ENCODE assay signal across 8 cellular contexts in the genomic region with DNA sequence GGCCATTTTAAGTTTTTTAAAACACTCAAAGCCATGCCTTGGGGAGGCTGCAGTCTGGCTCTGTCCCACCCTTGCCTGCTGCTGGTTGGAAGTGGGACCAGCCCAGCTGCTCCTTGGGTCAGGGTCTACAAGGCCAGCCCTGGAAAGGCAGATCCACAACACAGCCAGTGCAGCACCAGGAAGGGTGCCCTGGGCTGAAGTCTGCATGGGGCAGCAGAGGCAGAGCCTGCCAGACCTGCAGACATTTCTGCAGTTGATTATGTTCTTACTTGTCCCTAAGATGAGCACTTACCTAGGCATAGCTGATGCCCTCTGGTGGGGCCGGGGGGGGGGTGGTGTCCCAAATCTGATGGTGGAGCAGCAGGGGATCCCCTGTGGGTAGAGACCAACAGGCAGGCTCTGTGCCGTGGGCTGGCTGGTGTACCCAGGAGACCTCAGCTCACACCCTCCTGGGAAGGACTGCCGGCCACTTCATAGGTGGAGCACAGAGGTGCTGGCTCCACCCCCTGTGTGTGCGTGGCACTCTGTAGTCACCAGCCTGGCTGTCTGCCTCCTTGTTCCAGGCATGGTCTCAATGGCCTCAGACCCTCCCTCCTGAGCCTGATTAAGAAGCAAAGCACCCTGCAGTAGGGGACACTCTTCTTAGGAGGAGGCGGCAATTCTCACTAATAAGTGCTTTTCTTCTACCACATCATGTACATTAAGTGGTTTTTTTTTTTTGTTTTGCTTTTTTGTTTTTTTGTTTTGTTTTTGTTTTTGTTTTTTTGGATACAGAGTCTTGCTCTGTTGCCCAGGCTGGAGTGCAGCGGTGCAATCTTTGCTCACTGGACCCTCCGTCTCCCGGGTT.
DNase-seq lines count a peak whose midpoint lies in the region; ATAC-seq and TF ChIP-seq lines count a peak whose summit lies in the region.

No MANE protein-coding gene starts in this region.

- no peaks in the 10 kb centered on the region for H3K79me2 ChIP-seq in H9 (ENCODE audit: insufficient read depth, low read length)

- no CpG with 5 or more reads among the region's 8 CpGs for WGBS in H9 (ENCODE audit: extremely low coverage, insufficient read length, low lambda C conversion rate)
- WGBS in neuronal stem cell (ENCODE audit: extremely low coverage in 2 of 2, insufficient read length in 2 of 2, insufficient replicate concordance in 1 of 2), 2 donors, result no CpG with 5 or more reads among the region's 8 CpGs

- H2BK12ac ChIP-seq in H9 (ENCODE audit: insufficient read length, low read depth, low read length), result no peak overlapping the region
- H2BK12ac ChIP-seq in neuronal stem cell (ENCODE audit: low read length), result peak overlapping the region; percentile 16

- H3K4me1 Mint-ChIP-seq in H9, result peaks cover 17 to 24% of the 10 kb centered on the region in 2 experiments

- DNase-seq in NCI-H2196 (lab: John Stamatoyannopoulos, UW; ENCODE audit: unreplicated experiment) (peak; percentile 2), NCI-H2196 treated with DMSO at 0.1 percent for 48 hours (lab: John Stamatoyannopoulos, UW; ENCODE audit: unreplicated experiment) (no peak), H9 (peak; percentile 80), NCI-H69 (lab: John Stamatoyannopoulos, UW) (peak; percentile 89), neuronal stem cell (ENCODE audit: low spot score) (no peak), OCI-M2 (lab: John Stamatoyannopoulos, UW; ENCODE audit: unreplicated experiment) (no peak), omental fat pad (ENCODE audit: low spot score) (no peak), substantia nigra (lab: John Stamatoyannopoulos, UW) (no peak)

- H3K4ac ChIP-seq in H9 (ENCODE audit: low read depth, low read length) (no peak overlapping the region), neuronal stem cell (ENCODE audit: low read length) (no peak overlapping the region)

- H3K14ac ChIP-seq in H9 (ENCODE audit: insufficient read depth, low read length) (no peak overlapping the region), neuronal stem cell (ENCODE audit: low read length) (peak overlapping the region; percentile 76)

- H4K8ac ChIP-seq in H9 (replicated peaks; ENCODE audit: insufficient read length, low read depth, low read length), result no peak overlapping the region
- no peak overlapping the region for H4K8ac ChIP-seq in neuronal stem cell (ENCODE audit: low read depth, low read length)

- no peak overlapping the region for H3K56ac ChIP-seq in H9 (ENCODE audit: insufficient read length, low read depth, low read length)

- ATAC-seq in omental fat pad (ENCODE audit: low FRiP score), result no peak

- H3K23ac ChIP-seq in H9 (ENCODE audit: insufficient read length, low read depth, low read length) (no peak overlapping the region), neuronal stem cell (ENCODE audit: low read depth, low read length, poor library complexity) (peak overlapping the region; percentile 74)

- peaks cover 2 to 3% of the 10 kb centered on the region in 2 experiments; a peak in 2 of 5 replicates for H3K9me3 Mint-ChIP-seq in H9

- H2AK5ac ChIP-seq in H9 (ENCODE audit: insufficient read length, low read length) (no peak overlapping the region), neuronal stem cell (ENCODE audit: low read depth, low read length) (peak overlapping the region; percentile 43)

- peaks cover 0 to 3% (median 0%) of the 10 kb centered on the region in 3 experiments; a peak in 2 of 7 replicates for H3K36me3 Mint-ChIP-seq in H9 (ENCODE audit: insufficient read depth in 1 of 3, low read depth in 3 of 3)

- no peak overlapping the region for H3T11ph ChIP-seq in H9 (ENCODE audit: low read length)

- TF ChIP-seq CTCF in H9 (conservative IDR thresholded peaks at IDR 0.05), result no peak
- TF ChIP-seq CTCF in omental fat pad (IDR thresholded peaks at IDR 0.05), result no peak

- H3K79me1 ChIP-seq in H9 (ENCODE audit: insufficient read depth, low read depth, low read length, poor library complexity, severe bottlenecking) (no peaks in the 10 kb centered on the region), neuronal stem cell (ENCODE audit: low read depth, low read length) (peaks cover 3% of the 10 kb centered on the region)

- peaks cover 11% of the 10 kb centered on the region for H3K27me3 Mint-ChIP-seq in H9 (ENCODE audit: low read depth)

- no peaks in the 10 kb centered on the region for H3K4me1 ChIP-seq in H9 (ENCODE audit: insufficient read depth, low read length)
- no peaks in the 10 kb centered on the region for H3K4me1 ChIP-seq in neuronal stem cell (ENCODE audit: control insufficient read depth in 2 of 2, insufficient read depth in 1 of 2, low read depth in 1 of 2, low read length in 2 of 2)

- H2BK120ac ChIP-seq in H9 (ENCODE audit: low read depth, low read length, poor library complexity, severe bottlenecking), result no peak overlapping the region
- H2BK120ac ChIP-seq in neuronal stem cell (ENCODE audit: low read depth, low read length), result no peak overlapping the region

- H3K18ac ChIP-seq in H9 (ENCODE audit: insufficient read length, low read depth, low read length), result peak overlapping the region; percentile 21
- peak overlapping the region; percentile 92 for H3K18ac ChIP-seq in neuronal stem cell (ENCODE audit: low read length)

- H4K91ac ChIP-seq in H9 (ENCODE audit: insufficient read length, low read depth, low read length) (no peak overlapping the region), neuronal stem cell (ENCODE audit: low read depth, low read length, poor library complexity) (no peak overlapping the region)

- H3K27ac ChIP-seq in H9 (ENCODE audit: insufficient read length, low read depth, low read length) (no peak overlapping the region), neuronal stem cell (replicated peaks; ENCODE audit: low read length) (no peak overlapping the region), substantia nigra (ENCODE audit: low read depth, low read length, poor library complexity, severe bottlenecking) (no peak overlapping the region)

- no peak overlapping the region for H4K5ac ChIP-seq in H9 (ENCODE audit: insufficient read length, low read depth, low read length)

- H3K27me3 ChIP-seq in H9 (ENCODE audit: insufficient read depth, low read length), result no peaks in the 10 kb centered on the region
- peaks cover 0 to under 1% (median 0%) of the 10 kb centered on the region in 3 experiments for H3K27me3 ChIP-seq in neuronal stem cell (ENCODE audit: control insufficient read depth in 3 of 3, insufficient read depth in 3 of 3, low read depth in 1 of 3, low read length in 3 of 3)

- H2BK5ac ChIP-seq in H9 (ENCODE audit: insufficient read length, low read length) (no peak overlapping the region), neuronal stem cell (ENCODE audit: low read length) (no peak overlapping the region)

- no peak overlapping the region for H3K9ac ChIP-seq in H9 (ENCODE audit: extremely low read depth, insufficient read length, low read length)
- no peak overlapping the region for H3K9ac ChIP-seq in neuronal stem cell (ENCODE audit: low read depth, low read length, poor library complexity)

- H3K36me3 ChIP-seq in neuronal stem cell (replicated peaks in 1 of 2; ENCODE audit: control insufficient read depth in 2 of 2, insufficient read depth in 2 of 2, low read length in 2 of 2), result no peaks in the 10 kb centered on the region

- no peak overlapping the region for H3K4me2 ChIP-seq in H9 (ENCODE audit: insufficient read depth, insufficient read length, low read length)
- H3K4me2 ChIP-seq in neuronal stem cell (ENCODE audit: insufficient read depth, low read length, poor library complexity, severe bottlenecking), result no peak overlapping the region

- H3K9me3 ChIP-seq in H9 (ENCODE audit: control insufficient read depth, low read depth, low read length), result no peaks in the 10 kb centered on the region
- H3K9me3 ChIP-seq in neuronal stem cell (replicated peaks in 1 of 2; ENCODE audit: control insufficient read depth in 2 of 2, insufficient read depth in 1 of 2, low read depth in 1 of 2, low read length in 2 of 2), result peaks cover 0 to 3% of the 10 kb centered on the region in 2 donors

- no peaks in the 10 kb centered on the region for H3K23me2 ChIP-seq in H9 (ENCODE audit: insufficient read length, low read depth, low read length, poor library complexity, severe bottlenecking)

- H2BK15ac ChIP-seq in H9 (ENCODE audit: low read depth, low read length) (no peak overlapping the region), neuronal stem cell (ENCODE audit: low read length) (peak overlapping the region; percentile 87)

- H4K20me1 ChIP-seq in H9 (ENCODE audit: control insufficient read depth, insufficient read depth, insufficient read length), result no peaks in the 10 kb centered on the region

- no peak overlapping the region for H3K4me3 Mint-ChIP-seq in H9

- H2AFZ ChIP-seq in H9 (ENCODE audit: low read length) (no peak overlapping the region), neuronal stem cell (ENCODE audit: low read length) (no peak overlapping the region)

- H2BK20ac ChIP-seq in H9 (ENCODE audit: low read depth, low read length, poor library complexity, severe bottlenecking), result no peak overlapping the region

- no peak overlapping the region; a peak in 1 of 7 replicates for H3K27ac Mint-ChIP-seq in H9

- no peak overlapping the region for H3K4me3 ChIP-seq in neuronal stem cell (ENCODE audit: low read length in 2 of 2)

Comparison
In these comparisons a context has a peak if more than half of its experiments do, and no peak if none do; other contexts are left out.
1. DNase-seq: peak in NCI-H2196 (single experiment), H9 (single experiment) and NCI-H69 (single experiment); none in NCI-H2196 treated with DMSO at 0.1 percent for 48 hours (single experiment), neuronal stem cell (single experiment), OCI-M2 (single experiment), omental fat pad (single experiment) and substantia nigra (0 of 49).